ENCODE assay signal across 2 cellular contexts in the genomic region with DNA sequence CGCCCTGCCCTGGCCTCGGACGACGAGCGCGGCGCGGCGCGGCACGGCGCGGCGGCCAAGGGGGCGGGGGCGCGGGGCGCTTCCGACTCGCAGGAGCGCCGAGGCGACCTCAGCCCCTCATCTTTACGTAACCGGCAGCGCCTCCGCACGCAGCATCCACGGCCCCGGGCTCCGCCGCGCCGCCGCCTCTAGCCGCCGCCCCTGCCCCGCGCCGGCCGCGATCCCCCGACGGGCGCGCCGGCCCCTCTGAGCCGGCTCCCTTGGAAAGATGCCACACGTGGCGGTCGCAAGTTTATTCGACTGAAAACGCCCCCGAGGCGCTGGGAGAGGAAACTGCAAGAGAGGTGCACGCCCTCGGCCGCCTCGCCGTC.
TF ChIP-seq lines count a peak whose summit lies in the region.

No MANE protein-coding gene starts in this region.

TF ChIP-seq in A549, 52 proteins besides CTCF, POLR2A, EP300 and RAD21:
- TF ChIP-seq, protein P1, sequence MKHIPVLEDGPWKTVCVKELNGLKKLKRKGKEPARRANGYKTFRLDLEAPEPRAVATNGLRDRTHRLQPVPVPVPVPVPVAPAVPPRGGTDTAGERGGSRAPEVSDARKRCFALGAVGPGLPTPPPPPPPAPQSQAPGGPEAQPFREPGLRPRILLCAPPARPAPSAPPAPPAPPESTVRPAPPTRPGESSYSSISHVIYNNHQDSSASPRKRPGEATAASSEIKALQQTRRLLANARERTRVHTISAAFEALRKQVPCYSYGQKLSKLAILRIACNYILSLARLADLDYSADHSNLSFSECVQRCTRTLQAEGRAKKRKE (CRISPR knock-in tag; IDR thresholded peaks at IDR 0.05; ENCODE audit: low read depth): 0 out of 2 replicates have a peak, but pooled peaks have one; percentile 37
- TF ChIP-seq, protein P2, sequence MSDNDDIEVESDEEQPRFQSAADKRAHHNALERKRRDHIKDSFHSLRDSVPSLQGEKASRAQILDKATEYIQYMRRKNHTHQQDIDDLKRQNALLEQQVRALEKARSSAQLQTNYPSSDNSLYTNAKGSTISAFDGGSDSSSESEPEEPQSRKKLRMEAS (IDR thresholded peaks at IDR 0.05): no peak
- no peak for TF ChIP-seq NFE2L2 (conservative IDR thresholded peaks at IDR 0.05; ENCODE audit: low read length)
- TF ChIP-seq CBX8 (IDR thresholded peaks at IDR 0.05): no peak
- 0 out of 2 replicates have a peak, but pooled peaks have one; percentile 29 for TF ChIP-seq HOXB5 (CRISPR knock-in tag; IDR thresholded peaks at IDR 0.05)
- TF ChIP-seq JUN (IDR thresholded peaks at IDR 0.05): peak in 1 of 2 experiments; percentile 6; a peak in 1 of 5 replicates
- no peak for TF ChIP-seq SMC3 (IDR thresholded peaks at IDR 0.05)

TF ChIP-seq in K562, 482 proteins besides CTCF, POLR2A, EP300 and RAD21 (continues in another document):
- TF ChIP-seq, protein P3, sequence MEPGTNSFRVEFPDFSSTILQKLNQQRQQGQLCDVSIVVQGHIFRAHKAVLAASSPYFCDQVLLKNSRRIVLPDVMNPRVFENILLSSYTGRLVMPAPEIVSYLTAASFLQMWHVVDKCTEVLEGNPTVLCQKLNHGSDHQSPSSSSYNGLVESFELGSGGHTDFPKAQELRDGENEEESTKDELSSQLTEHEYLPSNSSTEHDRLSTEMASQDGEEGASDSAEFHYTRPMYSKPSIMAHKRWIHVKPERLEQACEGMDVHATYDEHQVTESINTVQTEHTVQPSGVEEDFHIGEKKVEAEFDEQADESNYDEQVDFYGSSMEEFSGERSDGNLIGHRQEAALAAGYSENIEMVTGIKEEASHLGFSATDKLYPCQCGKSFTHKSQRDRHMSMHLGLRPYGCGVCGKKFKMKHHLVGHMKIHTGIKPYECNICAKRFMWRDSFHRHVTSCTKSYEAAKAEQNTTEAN (CRISPR knock-in tag; IDR thresholded peaks at IDR 0.05): no peak
- TF ChIP-seq, protein P4, sequence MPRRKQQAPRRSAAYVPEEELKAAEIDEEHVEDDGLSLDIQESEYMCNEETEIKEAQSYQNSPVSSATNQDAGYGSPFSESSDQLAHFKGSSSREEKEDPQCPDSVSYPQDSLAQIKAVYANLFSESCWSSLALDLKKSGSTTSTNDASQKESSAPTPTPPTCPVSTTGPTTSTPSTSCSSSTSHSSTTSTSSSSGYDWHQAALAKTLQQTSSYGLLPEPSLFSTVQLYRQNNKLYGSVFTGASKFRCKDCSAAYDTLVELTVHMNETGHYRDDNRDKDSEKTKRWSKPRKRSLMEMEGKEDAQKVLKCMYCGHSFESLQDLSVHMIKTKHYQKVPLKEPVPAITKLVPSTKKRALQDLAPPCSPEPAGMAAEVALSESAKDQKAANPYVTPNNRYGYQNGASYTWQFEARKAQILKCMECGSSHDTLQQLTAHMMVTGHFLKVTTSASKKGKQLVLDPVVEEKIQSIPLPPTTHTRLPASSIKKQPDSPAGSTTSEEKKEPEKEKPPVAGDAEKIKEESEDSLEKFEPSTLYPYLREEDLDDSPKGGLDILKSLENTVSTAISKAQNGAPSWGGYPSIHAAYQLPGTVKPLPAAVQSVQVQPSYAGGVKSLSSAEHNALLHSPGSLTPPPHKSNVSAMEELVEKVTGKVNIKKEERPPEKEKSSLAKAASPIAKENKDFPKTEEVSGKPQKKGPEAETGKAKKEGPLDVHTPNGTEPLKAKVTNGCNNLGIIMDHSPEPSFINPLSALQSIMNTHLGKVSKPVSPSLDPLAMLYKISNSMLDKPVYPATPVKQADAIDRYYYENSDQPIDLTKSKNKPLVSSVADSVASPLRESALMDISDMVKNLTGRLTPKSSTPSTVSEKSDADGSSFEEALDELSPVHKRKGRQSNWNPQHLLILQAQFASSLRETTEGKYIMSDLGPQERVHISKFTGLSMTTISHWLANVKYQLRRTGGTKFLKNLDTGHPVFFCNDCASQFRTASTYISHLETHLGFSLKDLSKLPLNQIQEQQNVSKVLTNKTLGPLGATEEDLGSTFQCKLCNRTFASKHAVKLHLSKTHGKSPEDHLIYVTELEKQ (CRISPR knock-in tag; IDR thresholded peaks at IDR 0.05): no peak
- TF ChIP-seq CBFB (CRISPR knock-in tag; IDR thresholded peaks at IDR 0.05) (no peak), PTTG1 (tag; IDR thresholded peaks at IDR 0.05; ENCODE audit: low read depth) (no peak), POU5F1 (IDR thresholded peaks at IDR 0.05; ENCODE audit: borderline replicate concordance, low read depth, low read length, partially characterized antibody) (no peak), CREM (IDR thresholded peaks at IDR 0.05; ENCODE audit: low read depth) (peak; percentile 7; the same call in 1 of the 2 replicates), NFIX (CRISPR knock-in tag; IDR thresholded peaks at IDR 0.05; ENCODE audit: low read depth) (no peak), ATF1 (CRISPR knock-in tag; IDR thresholded peaks at IDR 0.05) (no peak), ATF1 (tag; IDR thresholded peaks at IDR 0.05) (no peak), NFRKB (IDR thresholded peaks at IDR 0.05; ENCODE audit: low read depth) (no peak), SP1 (CRISPR knock-in tag; IDR thresholded peaks at IDR 0.05) (no peak), GTF2E2 (tag; IDR thresholded peaks at IDR 0.05) (peak; percentile 63), MCM3 (IDR thresholded peaks at IDR 0.05) (no peak), SUPT5H (IDR thresholded peaks at IDR 0.05) (no peak), STAG1 (CRISPR knock-in tag; IDR thresholded peaks at IDR 0.05; ENCODE audit: borderline replicate concordance) (no peak)
- TF ChIP-seq, protein P5, sequence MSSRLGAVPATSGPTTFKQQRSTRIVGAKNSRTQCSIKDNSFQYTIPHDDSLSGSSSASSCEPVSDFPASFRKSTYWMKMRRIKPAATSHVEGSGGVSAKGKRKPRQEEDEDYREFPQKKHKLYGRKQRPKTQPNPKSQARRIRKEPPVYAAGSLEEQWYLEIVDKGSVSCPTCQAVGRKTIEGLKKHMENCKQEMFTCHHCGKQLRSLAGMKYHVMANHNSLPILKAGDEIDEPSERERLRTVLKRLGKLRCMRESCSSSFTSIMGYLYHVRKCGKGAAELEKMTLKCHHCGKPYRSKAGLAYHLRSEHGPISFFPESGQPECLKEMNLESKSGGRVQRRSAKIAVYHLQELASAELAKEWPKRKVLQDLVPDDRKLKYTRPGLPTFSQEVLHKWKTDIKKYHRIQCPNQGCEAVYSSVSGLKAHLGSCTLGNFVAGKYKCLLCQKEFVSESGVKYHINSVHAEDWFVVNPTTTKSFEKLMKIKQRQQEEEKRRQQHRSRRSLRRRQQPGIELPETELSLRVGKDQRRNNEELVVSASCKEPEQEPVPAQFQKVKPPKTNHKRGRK (tag; IDR thresholded peaks at IDR 0.05): no peak
- TF ChIP-seq, protein P6, sequence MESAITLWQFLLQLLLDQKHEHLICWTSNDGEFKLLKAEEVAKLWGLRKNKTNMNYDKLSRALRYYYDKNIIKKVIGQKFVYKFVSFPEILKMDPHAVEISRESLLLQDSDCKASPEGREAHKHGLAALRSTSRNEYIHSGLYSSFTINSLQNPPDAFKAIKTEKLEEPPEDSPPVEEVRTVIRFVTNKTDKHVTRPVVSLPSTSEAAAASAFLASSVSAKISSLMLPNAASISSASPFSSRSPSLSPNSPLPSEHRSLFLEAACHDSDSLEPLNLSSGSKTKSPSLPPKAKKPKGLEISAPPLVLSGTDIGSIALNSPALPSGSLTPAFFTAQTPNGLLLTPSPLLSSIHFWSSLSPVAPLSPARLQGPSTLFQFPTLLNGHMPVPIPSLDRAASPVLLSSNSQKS (CRISPR knock-in tag; IDR thresholded peaks at IDR 0.05): no peak
- TF ChIP-seq, protein P7, sequence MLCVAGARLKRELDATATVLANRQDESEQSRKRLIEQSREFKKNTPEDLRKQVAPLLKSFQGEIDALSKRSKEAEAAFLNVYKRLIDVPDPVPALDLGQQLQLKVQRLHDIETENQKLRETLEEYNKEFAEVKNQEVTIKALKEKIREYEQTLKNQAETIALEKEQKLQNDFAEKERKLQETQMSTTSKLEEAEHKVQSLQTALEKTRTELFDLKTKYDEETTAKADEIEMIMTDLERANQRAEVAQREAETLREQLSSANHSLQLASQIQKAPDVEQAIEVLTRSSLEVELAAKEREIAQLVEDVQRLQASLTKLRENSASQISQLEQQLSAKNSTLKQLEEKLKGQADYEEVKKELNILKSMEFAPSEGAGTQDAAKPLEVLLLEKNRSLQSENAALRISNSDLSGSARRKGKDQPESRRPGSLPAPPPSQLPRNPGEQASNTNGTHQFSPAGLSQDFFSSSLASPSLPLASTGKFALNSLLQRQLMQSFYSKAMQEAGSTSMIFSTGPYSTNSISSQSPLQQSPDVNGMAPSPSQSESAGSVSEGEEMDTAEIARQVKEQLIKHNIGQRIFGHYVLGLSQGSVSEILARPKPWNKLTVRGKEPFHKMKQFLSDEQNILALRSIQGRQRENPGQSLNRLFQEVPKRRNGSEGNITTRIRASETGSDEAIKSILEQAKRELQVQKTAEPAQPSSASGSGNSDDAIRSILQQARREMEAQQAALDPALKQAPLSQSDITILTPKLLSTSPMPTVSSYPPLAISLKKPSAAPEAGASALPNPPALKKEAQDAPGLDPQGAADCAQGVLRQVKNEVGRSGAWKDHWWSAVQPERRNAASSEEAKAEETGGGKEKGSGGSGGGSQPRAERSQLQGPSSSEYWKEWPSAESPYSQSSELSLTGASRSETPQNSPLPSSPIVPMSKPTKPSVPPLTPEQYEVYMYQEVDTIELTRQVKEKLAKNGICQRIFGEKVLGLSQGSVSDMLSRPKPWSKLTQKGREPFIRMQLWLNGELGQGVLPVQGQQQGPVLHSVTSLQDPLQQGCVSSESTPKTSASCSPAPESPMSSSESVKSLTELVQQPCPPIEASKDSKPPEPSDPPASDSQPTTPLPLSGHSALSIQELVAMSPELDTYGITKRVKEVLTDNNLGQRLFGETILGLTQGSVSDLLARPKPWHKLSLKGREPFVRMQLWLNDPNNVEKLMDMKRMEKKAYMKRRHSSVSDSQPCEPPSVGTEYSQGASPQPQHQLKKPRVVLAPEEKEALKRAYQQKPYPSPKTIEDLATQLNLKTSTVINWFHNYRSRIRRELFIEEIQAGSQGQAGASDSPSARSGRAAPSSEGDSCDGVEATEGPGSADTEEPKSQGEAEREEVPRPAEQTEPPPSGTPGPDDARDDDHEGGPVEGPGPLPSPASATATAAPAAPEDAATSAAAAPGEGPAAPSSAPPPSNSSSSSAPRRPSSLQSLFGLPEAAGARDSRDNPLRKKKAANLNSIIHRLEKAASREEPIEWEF (CRISPR knock-in tag; IDR thresholded peaks at IDR 0.05): no peak
- TF ChIP-seq, protein P8, sequence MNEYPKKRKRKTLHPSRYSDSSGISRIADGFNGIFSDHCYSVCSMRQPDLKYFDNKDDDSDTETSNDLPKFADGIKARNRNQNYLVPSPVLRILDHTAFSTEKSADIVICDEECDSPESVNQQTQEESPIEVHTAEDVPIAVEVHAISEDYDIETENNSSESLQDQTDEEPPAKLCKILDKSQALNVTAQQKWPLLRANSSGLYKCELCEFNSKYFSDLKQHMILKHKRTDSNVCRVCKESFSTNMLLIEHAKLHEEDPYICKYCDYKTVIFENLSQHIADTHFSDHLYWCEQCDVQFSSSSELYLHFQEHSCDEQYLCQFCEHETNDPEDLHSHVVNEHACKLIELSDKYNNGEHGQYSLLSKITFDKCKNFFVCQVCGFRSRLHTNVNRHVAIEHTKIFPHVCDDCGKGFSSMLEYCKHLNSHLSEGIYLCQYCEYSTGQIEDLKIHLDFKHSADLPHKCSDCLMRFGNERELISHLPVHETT (CRISPR knock-in tag; conservative IDR thresholded peaks at IDR 0.05 in 1 of 2, IDR thresholded peaks at IDR 0.05 in 1 of 2): no peak
- TF ChIP-seq, protein P9, sequence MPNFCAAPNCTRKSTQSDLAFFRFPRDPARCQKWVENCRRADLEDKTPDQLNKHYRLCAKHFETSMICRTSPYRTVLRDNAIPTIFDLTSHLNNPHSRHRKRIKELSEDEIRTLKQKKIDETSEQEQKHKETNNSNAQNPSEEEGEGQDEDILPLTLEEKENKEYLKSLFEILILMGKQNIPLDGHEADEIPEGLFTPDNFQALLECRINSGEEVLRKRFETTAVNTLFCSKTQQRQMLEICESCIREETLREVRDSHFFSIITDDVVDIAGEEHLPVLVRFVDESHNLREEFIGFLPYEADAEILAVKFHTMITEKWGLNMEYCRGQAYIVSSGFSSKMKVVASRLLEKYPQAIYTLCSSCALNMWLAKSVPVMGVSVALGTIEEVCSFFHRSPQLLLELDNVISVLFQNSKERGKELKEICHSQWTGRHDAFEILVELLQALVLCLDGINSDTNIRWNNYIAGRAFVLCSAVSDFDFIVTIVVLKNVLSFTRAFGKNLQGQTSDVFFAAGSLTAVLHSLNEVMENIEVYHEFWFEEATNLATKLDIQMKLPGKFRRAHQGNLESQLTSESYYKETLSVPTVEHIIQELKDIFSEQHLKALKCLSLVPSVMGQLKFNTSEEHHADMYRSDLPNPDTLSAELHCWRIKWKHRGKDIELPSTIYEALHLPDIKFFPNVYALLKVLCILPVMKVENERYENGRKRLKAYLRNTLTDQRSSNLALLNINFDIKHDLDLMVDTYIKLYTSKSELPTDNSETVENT (CRISPR knock-in tag; IDR thresholded peaks at IDR 0.05): no peak
- TF ChIP-seq, protein P10, sequence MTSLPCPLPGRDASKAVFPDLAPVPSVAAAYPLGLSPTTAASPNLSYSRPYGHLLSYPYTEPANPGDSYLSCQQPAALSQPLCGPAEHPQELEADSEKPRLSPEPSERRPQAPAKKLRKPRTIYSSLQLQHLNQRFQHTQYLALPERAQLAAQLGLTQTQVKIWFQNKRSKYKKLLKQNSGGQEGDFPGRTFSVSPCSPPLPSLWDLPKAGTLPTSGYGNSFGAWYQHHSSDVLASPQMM (CRISPR knock-in tag; IDR thresholded peaks at IDR 0.05): no peak
- TF ChIP-seq, protein P11, sequence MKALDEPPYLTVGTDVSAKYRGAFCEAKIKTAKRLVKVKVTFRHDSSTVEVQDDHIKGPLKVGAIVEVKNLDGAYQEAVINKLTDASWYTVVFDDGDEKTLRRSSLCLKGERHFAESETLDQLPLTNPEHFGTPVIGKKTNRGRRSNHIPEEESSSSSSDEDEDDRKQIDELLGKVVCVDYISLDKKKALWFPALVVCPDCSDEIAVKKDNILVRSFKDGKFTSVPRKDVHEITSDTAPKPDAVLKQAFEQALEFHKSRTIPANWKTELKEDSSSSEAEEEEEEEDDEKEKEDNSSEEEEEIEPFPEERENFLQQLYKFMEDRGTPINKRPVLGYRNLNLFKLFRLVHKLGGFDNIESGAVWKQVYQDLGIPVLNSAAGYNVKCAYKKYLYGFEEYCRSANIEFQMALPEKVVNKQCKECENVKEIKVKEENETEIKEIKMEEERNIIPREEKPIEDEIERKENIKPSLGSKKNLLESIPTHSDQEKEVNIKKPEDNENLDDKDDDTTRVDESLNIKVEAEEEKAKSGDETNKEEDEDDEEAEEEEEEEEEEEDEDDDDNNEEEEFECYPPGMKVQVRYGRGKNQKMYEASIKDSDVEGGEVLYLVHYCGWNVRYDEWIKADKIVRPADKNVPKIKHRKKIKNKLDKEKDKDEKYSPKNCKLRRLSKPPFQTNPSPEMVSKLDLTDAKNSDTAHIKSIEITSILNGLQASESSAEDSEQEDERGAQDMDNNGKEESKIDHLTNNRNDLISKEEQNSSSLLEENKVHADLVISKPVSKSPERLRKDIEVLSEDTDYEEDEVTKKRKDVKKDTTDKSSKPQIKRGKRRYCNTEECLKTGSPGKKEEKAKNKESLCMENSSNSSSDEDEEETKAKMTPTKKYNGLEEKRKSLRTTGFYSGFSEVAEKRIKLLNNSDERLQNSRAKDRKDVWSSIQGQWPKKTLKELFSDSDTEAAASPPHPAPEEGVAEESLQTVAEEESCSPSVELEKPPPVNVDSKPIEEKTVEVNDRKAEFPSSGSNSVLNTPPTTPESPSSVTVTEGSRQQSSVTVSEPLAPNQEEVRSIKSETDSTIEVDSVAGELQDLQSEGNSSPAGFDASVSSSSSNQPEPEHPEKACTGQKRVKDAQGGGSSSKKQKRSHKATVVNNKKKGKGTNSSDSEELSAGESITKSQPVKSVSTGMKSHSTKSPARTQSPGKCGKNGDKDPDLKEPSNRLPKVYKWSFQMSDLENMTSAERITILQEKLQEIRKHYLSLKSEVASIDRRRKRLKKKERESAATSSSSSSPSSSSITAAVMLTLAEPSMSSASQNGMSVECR (CRISPR knock-in tag; IDR thresholded peaks at IDR 0.05): no peak
